Comparison of ENCODE assay signal across 12 cellular contexts in the genomic region with DNA sequence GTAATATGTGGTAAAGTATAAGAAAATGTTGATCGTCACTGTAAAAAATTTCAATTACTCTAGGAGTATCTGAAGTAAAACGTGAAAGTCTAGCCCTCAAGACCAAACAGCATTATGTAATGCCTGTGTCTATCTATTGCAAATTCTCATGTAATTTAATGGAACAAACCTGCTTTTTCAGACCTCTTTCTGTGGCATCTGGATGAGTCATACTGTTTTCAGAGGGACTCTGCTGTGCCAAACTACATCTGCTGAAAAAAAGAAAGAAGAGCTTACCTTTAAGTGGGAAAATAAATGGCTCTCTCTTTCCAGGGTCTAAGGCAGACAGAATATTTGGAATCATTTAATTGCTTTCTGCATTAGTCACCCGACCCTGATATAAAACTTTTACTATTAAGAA.
"Had no signal": no experiment of that assay in that cellular context is flagged by ENCODE, and none has a peak within 500 bp of the region (broad histone marks: within the 10 kb centered on the region; RNA-seq: fewer than 3 reads in every experiment).

No MANE protein-coding gene starts in this region.

- DNase-seq: activated CD4-positive, alpha-beta T cell treated with anti-CD3 and anti-CD28 coated beads, Interleukin-2, amount 50 U/mL, for 1 hour; activated T-cell treated with anti-CD3 and anti-CD28 coated beads, Interleukin-2, amount 50 U/mL, for 1 hour; esophagus squamous epithelium; foreskin melanocyte; heart right ventricle; left ventricle myocardium superior; retina; stimulated activated CD4-positive, alpha-beta T cell treated with anti-CD3 and anti-CD28 coated beads, Interleukin-15, amount 100 ng/mL, for 24 hours; stimulated activated CD4-positive, alpha-beta T cell treated with anti-CD3 and anti-CD28 coated beads, Interleukin-4, amount 100 ng/mL, for 24 hours; testis had no signal

- H3K36me3 ChIP-seq: breast epithelium, esophagus squamous epithelium, heart right ventricle had no signal

- H3K4me1 ChIP-seq: breast epithelium, esophagus squamous epithelium, heart right ventricle, parathyroid adenoma, testis had no signal

- H3K27me3 ChIP-seq: esophagus squamous epithelium, testis had no signal

- H3K79me2 ChIP-seq: parathyroid adenoma had no signal

- H3K27ac ChIP-seq: breast epithelium, esophagus squamous epithelium, heart right ventricle, parathyroid adenoma, testis had no signal

- H3K9ac ChIP-seq: parathyroid adenoma had no signal

- H3K4me3 ChIP-seq: breast epithelium, esophagus squamous epithelium, heart right ventricle, testis had no signal
